In the genomic region with DNA sequence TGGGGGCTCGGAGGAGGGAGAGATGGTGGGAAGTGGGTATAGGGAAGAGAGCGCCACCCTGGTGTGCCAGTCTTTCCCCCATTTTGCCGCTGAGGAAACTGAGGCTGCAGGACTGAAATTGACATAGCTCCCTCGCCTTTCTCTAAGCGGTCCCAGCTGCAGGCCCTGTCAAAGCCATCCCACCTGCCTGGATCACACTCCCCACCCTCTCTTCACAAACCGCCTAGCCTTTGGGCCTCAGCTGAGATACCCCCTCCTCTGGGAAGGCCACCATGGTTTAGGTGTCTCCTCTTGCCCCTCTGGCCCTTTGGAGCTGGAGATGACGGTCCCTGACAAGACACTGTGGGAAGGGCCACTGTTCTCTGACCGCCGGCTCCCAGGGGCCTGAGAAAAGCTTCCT, we compare ENCODE assay signal across 17 cellular contexts. TPM values are rescaled to one million over a fixed set of nuclear protein-coding genes. Genes with fewer than 3 reads are reported as not detected.
DNase-seq lines count a peak whose midpoint lies in the region; ATAC-seq and TF ChIP-seq lines count a peak whose summit lies in the region.
"Had no signal": no experiment of that assay in that cellular context is flagged by ENCODE, and none has a peak within 500 bp of the region (broad histone marks: within the 10 kb centered on the region; RNA-seq: fewer than 3 reads in every experiment).

No MANE protein-coding gene starts in this region.

- peak overlapping the region; percentile 46 for H3K27ac ChIP-seq in RWPE1
- H3K27ac ChIP-seq: KMS-11, PC-9 had no signal

- H3K36me3 Mint-ChIP-seq in CD14-positive monocyte (peaks cover 38 to 41% of the 10 kb centered on the region in 2 donors), mesothelial cell of epicardium (peaks cover 26% of the 10 kb centered on the region)
- peaks cover 44% of the 10 kb centered on the region for H3K36me3 Mint-ChIP-seq in stimulated activated memory B cell treated with anti-CD40 and anti-IgM and Interleukin-4, amounts not matched to agents 10 μg/mL and 1 μg/mL and 100 μg/mL, for 72 hours

- POLR2A ChIA-PET in RWPE1 (lab: Yijun Ruan, JAX; ENCODE audit: low non-redundant PET) = interaction anchor here (0.6 to 0.7 kb wide), 2 partner anchors 17 to 74 kb away, joined by 4 to 8 read pairs; no protein-coding TSS in a partner anchor

- H3K9me3 Mint-ChIP-seq in CD14-positive monocyte (peaks cover 0 to 5% (median 0%) of the 10 kb centered on the region in 7 donors), mesothelial cell of epicardium (peaks cover 9% of the 10 kb centered on the region)
- H3K9me3 Mint-ChIP-seq in stimulated activated memory B cell treated with anti-CD40 and anti-IgM and Interleukin-4, amounts not matched to agents 10 μg/mL and 1 μg/mL and 100 μg/mL, for 72 hours = no peaks in the 10 kb centered on the region
- H3K9me3 Mint-ChIP-seq: CD4-positive, alpha-beta memory T cell had no signal

- no peak overlapping the region for H3K27ac Mint-ChIP-seq in CD14-positive monocyte
- peak overlapping the region; percentile 30 for H3K27ac Mint-ChIP-seq in mesothelial cell of epicardium
- peak overlapping the region; percentile 53 for H3K27ac Mint-ChIP-seq in stimulated activated memory B cell treated with anti-CD40 and anti-IgM and Interleukin-4, amounts not matched to agents 10 μg/mL and 1 μg/mL and 100 μg/mL, for 72 hours
- H3K27ac Mint-ChIP-seq: CD4-positive, alpha-beta memory T cell had no signal

- peaks cover 0 to 6% (median 0%) of the 10 kb centered on the region in 3 donors for H3K27me3 Mint-ChIP-seq in CD14-positive monocyte (ENCODE audit: low read depth in 3 of 3)
- H3K27me3 Mint-ChIP-seq in mesothelial cell of epicardium (ENCODE audit: low read depth) = no peaks in the 10 kb centered on the region
- H3K27me3 Mint-ChIP-seq in stimulated activated memory B cell treated with anti-CD40 and anti-IgM and Interleukin-4, amounts not matched to agents 10 μg/mL and 1 μg/mL and 100 μg/mL, for 72 hours = no peaks in the 10 kb centered on the region
- H3K27me3 Mint-ChIP-seq: CD4-positive, alpha-beta memory T cell had no signal

- TF ChIP-seq CTCF in CD14-positive monocyte (IDR thresholded peaks at IDR 0.05) (no peak), RWPE1 (conservative IDR thresholded peaks at IDR 0.05; ENCODE audit: low read depth) (no peak), mesothelial cell of epicardium (IDR thresholded peaks at IDR 0.05; ENCODE audit: unreplicated experiment) (no peak)

- DNase-seq in CD14-positive monocyte (ENCODE audit: low spot score) = peak; percentile 12
- no peak for DNase-seq in RWPE1 (ENCODE audit: low spot score)
- DNase-seq in mesothelial cell of epicardium (ENCODE audit: low spot score in 2 of 2, unreplicated experiment in 2 of 2) = no peak
- DNase-seq in NCI-H1105 (lab: John Stamatoyannopoulos, UW) = no peak
- DNase-seq: ACHN; AML-193; CD4-positive, alpha-beta memory T cell; NCI-H1092; NCI-H524; PC-9 had no signal

- ATAC-seq in stimulated activated memory B cell treated with anti-CD40 and anti-IgM and Interleukin-4, amounts not matched to agents 10 μg/mL and 1 μg/mL and 100 μg/mL, for 72 hours = no peak
- ATAC-seq in HG03442 (IDR thresholded peaks at IDR 0.05; ENCODE audit: unreplicated experiment) (no peak), GM19397 (IDR thresholded peaks at IDR 0.05; ENCODE audit: unreplicated experiment) (no peak)
- ATAC-seq: HCT116, Right ventricle myocardium inferior, SK-N-SH treated with all-trans-retinoic acid at 6 μM for 48 hours had no signal

- intact Hi-C loops in CD14-positive monocyte (cut with micrococcal nuclease) = no loop called here

- CTCF ChIA-PET in RWPE1 (lab: Yijun Ruan, JAX) = interaction anchor here (0.8 to 1.2 kb wide), 2 partner anchors 12 to 82 kb away, joined by 3 read pairs; no protein-coding TSS in a partner anchor

- H3K4me3 Mint-ChIP-seq in CD14-positive monocyte (no peak overlapping the region), mesothelial cell of epicardium (no peak overlapping the region)
- no peak overlapping the region for H3K4me3 Mint-ChIP-seq in stimulated activated memory B cell treated with anti-CD40 and anti-IgM and Interleukin-4, amounts not matched to agents 10 μg/mL and 1 μg/mL and 100 μg/mL, for 72 hours
- H3K4me3 Mint-ChIP-seq: CD4-positive, alpha-beta memory T cell had no signal

- peaks cover 57% of the 10 kb centered on the region for H3K4me1 Mint-ChIP-seq in CD14-positive monocyte
- peaks cover 22% of the 10 kb centered on the region for H3K4me1 Mint-ChIP-seq in mesothelial cell of epicardium
- H3K4me1 Mint-ChIP-seq in stimulated activated memory B cell treated with anti-CD40 and anti-IgM and Interleukin-4, amounts not matched to agents 10 μg/mL and 1 μg/mL and 100 μg/mL, for 72 hours = peaks cover 85% of the 10 kb centered on the region

RNA-seq across cellular contexts. Expression of gene SRC, which starts 16.9 kb away (rescaled TPM):
- polyA plus RNA-seq in CD14-positive monocyte = 1 to 10 TPM; 4.9 to 6.8 TPM
- 81.2 to 85.2 TPM (median 81.3 TPM) in 3 replicates for total RNA-seq in mesothelial cell of epicardium

Comparison
In these comparisons a context has a peak if more than half of its experiments do, and no peak if none do; other contexts are left out.
1. H3K27ac Mint-ChIP-seq: peak in mesothelial cell of epicardium (single experiment) and stimulated activated memory B cell treated with anti-CD40 and anti-IgM and Interleukin-4, amounts not matched to agents 10 μg/mL and 1 μg/mL and 100 μg/mL, for 72 hours (single experiment); none in CD14-positive monocyte (0 of 7).